8 cellular contexts compared by ENCODE assay signal in the genomic region with DNA sequence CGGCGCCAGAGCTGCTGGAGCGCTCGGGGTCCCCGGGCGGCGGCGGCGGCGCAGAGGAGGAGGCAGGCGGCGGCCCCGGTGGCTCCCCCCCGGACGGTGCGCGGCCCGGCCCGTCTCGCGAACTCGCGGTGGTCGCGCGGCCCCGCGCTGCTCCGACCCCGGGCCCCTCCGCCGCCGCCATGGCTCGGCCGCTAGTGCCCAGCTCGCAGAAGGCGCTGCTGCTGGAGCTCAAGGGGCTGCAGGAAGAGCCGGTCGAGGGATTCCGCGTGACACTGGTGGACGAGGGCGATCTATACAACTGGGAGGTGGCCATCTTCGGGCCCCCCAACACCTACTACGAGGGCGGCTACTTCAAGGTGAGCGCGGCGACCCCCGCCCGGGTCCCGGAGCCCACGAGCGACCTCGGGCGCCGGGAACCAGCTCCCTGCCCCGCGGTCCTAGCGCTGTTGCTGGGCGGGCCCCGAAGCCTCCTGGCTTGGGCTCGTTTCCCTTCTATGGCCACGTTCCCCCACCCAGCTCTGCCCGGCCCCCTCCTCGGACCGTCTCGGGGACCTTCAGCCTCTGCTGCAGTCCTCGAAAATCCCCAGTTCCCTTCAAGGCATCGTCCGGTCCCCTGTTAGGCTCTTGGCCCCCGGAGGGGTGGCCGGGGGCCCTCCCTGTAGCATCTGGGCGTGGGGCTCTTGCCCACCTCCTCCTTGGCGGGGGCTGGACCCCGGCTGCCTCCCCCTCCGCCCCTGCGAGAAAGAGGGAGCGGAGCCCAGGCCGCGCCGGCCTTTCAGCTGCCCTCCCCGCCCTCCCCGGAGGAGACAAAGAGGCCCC. TPM values are rescaled to one million over a fixed set of nuclear protein-coding genes. Genes with fewer than 3 reads are reported as not detected.
DNase-seq lines count a peak whose midpoint lies in the region; ATAC-seq and TF ChIP-seq lines count a peak whose summit lies in the region.

TSS of gene CDC34 (plus strand) at position 8 of the 819 bp plus-strand sequence. CDS start at position 180, 172 bp downstream.

- no peak for TF ChIP-seq POLR2A in breast epithelium (IDR thresholded peaks at IDR 0.05)

- DNase-seq in DND-41 (no peak), Karpas-422 (peak; percentile 67), breast epithelium (ENCODE audit: low spot score in 2 of 2) (no peak), left lobe of liver (ENCODE audit: low spot score) (no peak), NCI-H2081 (lab: John Stamatoyannopoulos, UW) (no peak)
- DNase-seq in activated CD4-positive, alpha-beta T cell treated with anti-CD3 and anti-CD28 coated beads, Interleukin-2, amount 50 U/mL, for 1 hour, result no peak

- peaks cover 43% of the 10 kb centered on the region for H3K79me2 ChIP-seq in DND-41 (ENCODE audit: insufficient read depth, low read length)
- H3K79me2 ChIP-seq in Karpas-422 (ENCODE audit: low read length), result peaks cover 36% of the 10 kb centered on the region

- H3K9me3 ChIP-seq in DND-41 (ENCODE audit: insufficient read depth, low read length, severe bottlenecking) (no peaks in the 10 kb centered on the region), Karpas-422 (ENCODE audit: low read length) (no peaks in the 10 kb centered on the region), breast epithelium (no peaks in the 10 kb centered on the region)

- H3K9ac ChIP-seq in DND-41 (ENCODE audit: low read depth, low read length) (peak within 1 kb of the TSS; percentile 95), Karpas-422 (ENCODE audit: low read length) (peak within 1 kb of the TSS; percentile 98)

- peaks cover 30% of the 10 kb centered on the region for H3K4me1 ChIP-seq in DND-41 (ENCODE audit: insufficient read depth, low read length)
- peaks cover 18% of the 10 kb centered on the region for H3K4me1 ChIP-seq in Karpas-422 (ENCODE audit: low read length)
- peaks cover 8 to 20% of the 10 kb centered on the region in 2 donors for H3K4me1 ChIP-seq in breast epithelium

- no peaks in the 10 kb centered on the region for H3K9me2 ChIP-seq in Karpas-422 (replicated peaks; ENCODE audit: insufficient read depth, low read length)

- H4K20me1 ChIP-seq in DND-41 (ENCODE audit: insufficient read depth, low read length) (peaks cover 45% of the 10 kb centered on the region), Karpas-422 (ENCODE audit: insufficient read depth, low read depth, low read length) (peaks cover 31% of the 10 kb centered on the region)

- H3K36me3 ChIP-seq in DND-41 (ENCODE audit: insufficient read depth, low read length) (peaks cover 23% of the 10 kb centered on the region), Karpas-422 (ENCODE audit: insufficient read depth, low read length) (no peaks in the 10 kb centered on the region), breast epithelium (no peaks in the 10 kb centered on the region)

- H3K27me3 ChIP-seq in DND-41 (ENCODE audit: insufficient read depth, low read length, poor library complexity) (no peaks in the 10 kb centered on the region), Karpas-422 (ENCODE audit: low read length) (no peaks in the 10 kb centered on the region), breast epithelium (no peaks in the 10 kb centered on the region)

- H3K4me2 ChIP-seq in DND-41 (ENCODE audit: insufficient read depth, low read length) (peak within 1 kb of the TSS; percentile 93), Karpas-422 (ENCODE audit: low read depth, low read length, poor library complexity, severe bottlenecking) (peak within 1 kb of the TSS; percentile 87)

- H3K4me3 ChIP-seq in DND-41 (ENCODE audit: low read depth in 1 of 2, low read length in 2 of 2) (peak within 1 kb of the TSS; percentile 97 to 99), Karpas-422 (ENCODE audit: low read length) (peak within 1 kb of the TSS; percentile 89), breast epithelium (peak within 1 kb of the TSS; percentile 94 to 98 (median 98))

- peak within 1 kb of the TSS; percentile 99 for H2AFZ ChIP-seq in DND-41 (ENCODE audit: low read depth, low read length)
- peak within 1 kb of the TSS; percentile 95; the same call in 1 of the 2 replicates for H2AFZ ChIP-seq in Karpas-422 (ENCODE audit: low read length)

- H3K27ac ChIP-seq in DND-41 (ENCODE audit: low read length) (peak within 1 kb of the TSS; percentile 78), Karpas-422 (ENCODE audit: low read length) (peak within 1 kb of the TSS; percentile 47), breast epithelium (peak within 1 kb of the TSS; percentile 93 to 99)

- no peak for TF ChIP-seq CTCF in DND-41 (IDR thresholded peaks at IDR 0.05; ENCODE audit: borderline replicate concordance, extremely low read depth, low read length, poor library complexity, severe bottlenecking)
- no peak for TF ChIP-seq CTCF in breast epithelium (IDR thresholded peaks at IDR 0.05)
- no peak for TF ChIP-seq CTCF in subcutaneous adipose tissue (IDR thresholded peaks at IDR 0.05; ENCODE audit: low read depth)

- intact Hi-C loops in breast epithelium (cut with DNase I; ENCODE audit: low total_unique reads), result no loop called here

- ATAC-seq in DND-41 (ENCODE audit: insufficient read depth, low read depth) (no peak; the same call in 2 of the 3 replicates), GM19467 (IDR thresholded peaks at IDR 0.05; ENCODE audit: unreplicated experiment) (peak; percentile 20), left lobe of liver (no peak)

RNA-seq across cellular contexts. Expression of gene CDC34, which starts in this region (rescaled TPM):
- 25.7 and 96.8 TPM in 2 replicates for total RNA-seq in Karpas-422 (2014; rRNA removed; shearing (Covaris generic); ENCODE audit: low replicate concordance)
- 10 to 100 TPM; 44.6 to 69.5 (median 49.3) TPM for total RNA-seq in breast epithelium
- total RNA-seq in left lobe of liver, result 53.5 TPM
- total RNA-seq in subcutaneous adipose tissue, result 10 to 100 TPM; 25.8 to 81.2 (median 42.4) TPM
